In the genomic region with DNA sequence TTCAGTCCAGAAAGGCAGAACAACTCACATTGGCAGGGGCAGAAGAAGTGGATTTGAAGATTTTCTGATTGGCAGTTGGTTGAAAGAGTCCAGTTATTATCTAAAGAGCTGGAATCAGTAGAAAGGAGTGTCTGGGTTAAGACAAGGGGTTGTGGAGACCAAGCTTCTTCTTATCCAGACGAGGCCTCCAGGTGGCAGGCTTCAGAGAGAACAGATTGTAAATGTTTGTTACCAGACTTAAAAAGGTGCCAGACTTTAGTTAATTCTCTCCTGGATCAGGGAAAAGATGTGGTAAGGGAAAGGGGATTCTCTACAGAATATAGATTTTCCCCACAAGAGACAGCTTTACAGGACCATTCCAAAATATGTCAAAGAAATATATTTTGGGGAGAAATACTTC, we compare ENCODE assay signal across 17 cellular contexts. TPM values are rescaled to one million over a fixed set of nuclear protein-coding genes. Genes with fewer than 3 reads are reported as not detected.
A peak's percentile ranks its signal among the peaks of the same experiment; 100 is the strongest.
DNase-seq lines count a peak whose midpoint lies in the region; ATAC-seq, FAIRE-seq and TF ChIP-seq lines count a peak whose summit lies in the region.
"Had no signal": no experiment of that assay in that cellular context is flagged by ENCODE, and none has a peak within 500 bp of the region (broad histone marks: within the 10 kb centered on the region; RNA-seq: fewer than 3 reads in every experiment).

No MANE protein-coding gene starts in this region.

- TF ChIP-seq CTCF in Loucy (conservative IDR thresholded peaks at IDR 0.05; ENCODE audit: low read length) (0 out of 2 replicates have a peak, but pooled peaks have one; percentile 17), astrocyte of the spinal cord (IDR thresholded peaks at IDR 0.05; ENCODE audit: low read depth, low read length) (peak; percentile 28), right lobe of liver (IDR thresholded peaks at IDR 0.05) (peak in 3 of 4 donors; percentile 19 to 24 (median 21)), kidney (IDR thresholded peaks at IDR 0.05; ENCODE audit: borderline replicate concordance, extremely low read depth, insufficient read depth) (no peak)

- no peaks in the 10 kb centered on the region for H3K9me2 ChIP-seq in Loucy (replicated peaks; ENCODE audit: low read depth, low read length)

- H2AFZ ChIP-seq in Loucy (ENCODE audit: low read length) = no peak overlapping the region

- peaks cover 5% of the 10 kb centered on the region for H3K27me3 Mint-ChIP-seq in activated CD8-positive, alpha-beta T cell treated with anti-CD3 and anti-CD28 coated beads, Interleukin-2, amount 10 ng/mL, durations not matched to agents 7 days and 5 days (ENCODE audit: low read depth)

- H3K27ac Mint-ChIP-seq in activated CD8-positive, alpha-beta T cell treated with anti-CD3 and anti-CD28 coated beads, Interleukin-2, amount 10 ng/mL, durations not matched to agents 7 days and 5 days = no peak overlapping the region
- H3K27ac Mint-ChIP-seq: activated CD4-positive, alpha-beta T cell treated with anti-CD3 and anti-CD28 coated beads, Interleukin-2, amount 10 ng/mL, durations not matched to agents 7 days and 5 days; activated T-helper 17 cell treated with anti-CD3 and anti-CD28 coated beads, Interleukin-2, amount 50 U/mL, for 72 hours; CD4-positive, alpha-beta T cell; T-cell had no signal

- ATAC-seq in right lobe of liver (no peak), GM21423 (IDR thresholded peaks at IDR 0.05; ENCODE audit: unreplicated experiment) (no peak)
- no peak for ATAC-seq in activated CD8-positive, alpha-beta T cell treated with anti-CD3 and anti-CD28 coated beads, Interleukin-2, amount 10 ng/mL, durations not matched to agents 7 days and 5 days
- ATAC-seq: activated T-helper 17 cell treated with anti-CD3 and anti-CD28 coated beads, Interleukin-2, amount 50 U/mL, for 72 hours; heart left ventricle; left lung; T-cell had no signal

- H4K20me1 ChIP-seq in Loucy (ENCODE audit: insufficient read depth, low read length, poor library complexity, severe bottlenecking) = no peaks in the 10 kb centered on the region

- intact Hi-C loops in right lobe of liver (cut with DNase I) (loop anchor here (10.0 kb wide), 2 partner anchors 397 to 407 kb away; no protein-coding TSS in a partner anchor), kidney (cut with DNase I) (no loop called here)

- CTCF ChIA-PET in activated CD8-positive, alpha-beta T cell treated with anti-CD3 and anti-CD28 coated beads, Interleukin-2, amount 10 ng/mL, durations not matched to agents 7 days and 5 days (lab: Charles Lee) = no interaction called here

- H3K27me3 ChIP-seq in Loucy (ENCODE audit: insufficient read depth, low read length, poor library complexity, severe bottlenecking) = no peaks in the 10 kb centered on the region
- H3K27me3 ChIP-seq in right lobe of liver = no peaks in the 10 kb centered on the region
- H3K27me3 ChIP-seq: heart left ventricle, left lung had no signal

- no peaks in the 10 kb centered on the region for H3K36me3 Mint-ChIP-seq in activated CD8-positive, alpha-beta T cell treated with anti-CD3 and anti-CD28 coated beads, Interleukin-2, amount 10 ng/mL, durations not matched to agents 7 days and 5 days (ENCODE audit: low read depth)
- H3K36me3 Mint-ChIP-seq: T-cell had no signal

- no peak overlapping the region for H3K4me2 ChIP-seq in Loucy (ENCODE audit: low read depth, low read length, poor library complexity, severe bottlenecking)

- FAIRE-seq in G401.6 (lab: Jason Lieb, UNC) (peak; percentile 71), kidney (lab: Jason Lieb, UNC) (no peak)

- H3K9me3 Mint-ChIP-seq in activated CD8-positive, alpha-beta T cell treated with anti-CD3 and anti-CD28 coated beads, Interleukin-2, amount 10 ng/mL, durations not matched to agents 7 days and 5 days (ENCODE audit: insufficient read depth) = no peaks in the 10 kb centered on the region
- H3K9me3 Mint-ChIP-seq: activated T-helper 17 cell treated with anti-CD3 and anti-CD28 coated beads, Interleukin-2, amount 50 U/mL, for 72 hours had no signal

- no peaks in the 10 kb centered on the region for H3K36me3 ChIP-seq in Loucy (ENCODE audit: insufficient read depth, low read length)
- no peaks in the 10 kb centered on the region for H3K36me3 ChIP-seq in right lobe of liver
- no peaks in the 10 kb centered on the region for H3K36me3 ChIP-seq in kidney (ENCODE audit: control insufficient read depth in 1 of 2, insufficient read depth in 2 of 2, low read length in 2 of 2)
- H3K36me3 ChIP-seq: heart left ventricle, left lung had no signal

- in situ Hi-C loops in astrocyte of the spinal cord (cut with HindIII; ENCODE audit: low sequenced_read_pairs) = no loop called here

- H3K27ac ChIP-seq in right lobe of liver = no peak overlapping the region
- H3K27ac ChIP-seq in kidney (ENCODE audit: low read depth in 2 of 2, low read length in 2 of 2) = peak overlapping the region in 1 of 2 donors; percentile 49
- H3K27ac ChIP-seq: left lung had no signal

- no peaks in the 10 kb centered on the region for H3K79me2 ChIP-seq in Loucy (ENCODE audit: insufficient read depth, low read length)

- 33% methylated on average over 1 of the region's 1 CpG for WGBS in right lobe of liver (ENCODE audit: insufficient coverage, low coverage, low lambda C conversion rate, missing lambda C conversion rate)

- H3K4me3 ChIP-seq in Loucy (ENCODE audit: low read length, poor library complexity, severe bottlenecking) = no peak overlapping the region
- H3K4me3 ChIP-seq in astrocyte of the spinal cord (ENCODE audit: low read depth, low read length) = no peak overlapping the region
- no peak overlapping the region for H3K4me3 ChIP-seq in right lobe of liver
- H3K4me3 ChIP-seq in kidney (ENCODE audit: low read length in 2 of 2) = no peak overlapping the region
- H3K4me3 ChIP-seq: heart left ventricle, left lung had no signal

- DNase-seq in astrocyte of the spinal cord (ENCODE audit: low read depth, low spot score) (no peak), right lobe of liver (no peak), kidney (no peak), T1000 (lab: John Stamatoyannopoulos, UW) (no peak)
- no peak for DNase-seq in activated CD8-positive, alpha-beta T cell treated with anti-CD3 and anti-CD28 coated beads, Interleukin-2, amount 10 ng/mL, durations not matched to agents 7 days and 5 days
- DNase-seq: activated CD4-positive, alpha-beta T cell treated with anti-CD3 and anti-CD28 coated beads, Interleukin-2, amount 10 ng/mL, durations not matched to agents 7 days and 5 days; CD4-positive, alpha-beta T cell; effector memory CD4-positive, alpha-beta T cell; heart left ventricle; IMR-90; left lung; NCI-H146; T-cell had no signal

- POLR2A ChIA-PET in activated CD8-positive, alpha-beta T cell treated with anti-CD3 and anti-CD28 coated beads, Interleukin-2, amount 10 ng/mL, durations not matched to agents 7 days and 5 days (lab: Charles Lee) = no interaction called here

- H3F3A ChIP-seq in Loucy (ENCODE audit: low read depth) = no peaks in the 10 kb centered on the region

- TF ChIP-seq POLR2A in right lobe of liver (IDR thresholded peaks at IDR 0.05) = no peak

- no peaks in the 10 kb centered on the region; the same call in 1 of the 2 replicates for H3K9me3 ChIP-seq in Loucy (ENCODE audit: insufficient read depth, low read depth, low read length)
- no peaks in the 10 kb centered on the region for H3K9me3 ChIP-seq in right lobe of liver
- H3K9me3 ChIP-seq in kidney (ENCODE audit: control insufficient read depth in 1 of 2, low read length in 2 of 2) = peaks cover 0 to 5% of the 10 kb centered on the region in 2 donors
- H3K9me3 ChIP-seq: left lung had no signal

- H3K4me1 ChIP-seq in Loucy (ENCODE audit: insufficient read depth, low read length, poor library complexity, severe bottlenecking) = no peaks in the 10 kb centered on the region
- H3K4me1 ChIP-seq in right lobe of liver = peaks cover 0 to 20% (median 2%) of the 10 kb centered on the region in 4 donors
- H3K4me1 ChIP-seq in kidney (ENCODE audit: control insufficient read depth in 1 of 2, insufficient read depth in 1 of 2, low read depth in 1 of 2, low read length in 2 of 2) = peaks cover 6 to 21% of the 10 kb centered on the region in 2 donors

- H3K4me3 Mint-ChIP-seq in activated CD8-positive, alpha-beta T cell treated with anti-CD3 and anti-CD28 coated beads, Interleukin-2, amount 10 ng/mL, durations not matched to agents 7 days and 5 days = no peak overlapping the region
- H3K4me3 Mint-ChIP-seq: activated CD4-positive, alpha-beta T cell treated with anti-CD3 and anti-CD28 coated beads, Interleukin-2, amount 10 ng/mL, durations not matched to agents 7 days and 5 days; activated T-helper 17 cell treated with anti-CD3 and anti-CD28 coated beads, Interleukin-2, amount 50 U/mL, for 72 hours; CD4-positive, alpha-beta T cell; T-cell had no signal

- H3K9ac ChIP-seq in Loucy (ENCODE audit: low read depth, low read length, poor library complexity, severe bottlenecking) = no peak overlapping the region
- no peak overlapping the region for H3K9ac ChIP-seq in kidney (ENCODE audit: low read length in 2 of 2)

- no peaks in the 10 kb centered on the region for H3K4me1 Mint-ChIP-seq in activated CD8-positive, alpha-beta T cell treated with anti-CD3 and anti-CD28 coated beads, Interleukin-2, amount 10 ng/mL, durations not matched to agents 7 days and 5 days (ENCODE audit: low read depth)
- H3K4me1 Mint-ChIP-seq: activated CD4-positive, alpha-beta T cell treated with anti-CD3 and anti-CD28 coated beads, Interleukin-2, amount 10 ng/mL, durations not matched to agents 7 days and 5 days; activated T-helper 17 cell treated with anti-CD3 and anti-CD28 coated beads, Interleukin-2, amount 50 U/mL, for 72 hours; T-cell had no signal

RNA-seq across cellular contexts. Expression of a gene that starts 36.7 kb away (rescaled TPM):
- total RNA-seq in right lobe of liver = 10 to 100 TPM in 2 of 6 experiments, 1 to 10 TPM in 4; 6.8 to 14.9 (median 9.2) TPM
- total RNA-seq in activated CD8-positive, alpha-beta T cell treated with anti-CD3 and anti-CD28 coated beads, Interleukin-2, amount 10 ng/mL, durations not matched to agents 7 days and 5 days = under 1 TPM; 0.53 to 0.70 TPM
- 22.7 TPM for total RNA-seq in kidney
- polyA plus RNA-seq in kidney (ENCODE audit: insufficient read depth, low read depth, low replicate concordance) = 5.1 TPM

Comparison
In these comparisons a context has a peak if more than half of its experiments do, and no peak if none do; other contexts are left out.
1. RNA of a gene that starts 36.7 kb away (total RNA-seq): 22.7 TPM in kidney (single experiment) and 6.8 to 14.9 TPM in right lobe of liver; 0.53 to 0.70 TPM in activated CD8-positive, alpha-beta T cell treated with anti-CD3 and anti-CD28 coated beads, Interleukin-2, amount 10 ng/mL, durations not matched to agents 7 days and 5 days; every median in the first group is over 4 times any median in the second.